ENCODE assay signal across 13 cellular contexts in genomic region chr10:102310356-102311024, GRCh38.
DNase-seq lines count a peak whose midpoint lies in the region; ATAC-seq and TF ChIP-seq lines count a peak whose summit lies in the region.
"Had no signal": no experiment of that assay in that cellular context is flagged by ENCODE, and none has a peak within 500 bp of the region (broad histone marks: within the 10 kb centered on the region; RNA-seq: fewer than 3 reads in every experiment).

No MANE protein-coding gene starts in this region.

- no peaks in the 10 kb centered on the region for H3K9me2 ChIP-seq in PC-3 (replicated peaks; ENCODE audit: low read length)

- H3K79me2 ChIP-seq in PC-3 (ENCODE audit: low read length): peaks cover 47% of the 10 kb centered on the region
- H3K79me2 ChIP-seq in mesendoderm (ENCODE audit: control insufficient read depth, insufficient read depth, low read length): no peaks in the 10 kb centered on the region

- H3K4me3 ChIP-seq in PC-3 (ENCODE audit: low read length) (no peak overlapping the region), epithelial cell of proximal tubule (ENCODE audit: low read depth, low read length) (peak overlapping the region; percentile 22), mesendoderm (ENCODE audit: low read length) (no peak overlapping the region), neuronal stem cell (ENCODE audit: low read length in 2 of 2) (no peak overlapping the region)
- H3K4me3 ChIP-seq: BLaER1 treated with 17β-estradiol and CSF1 and Interleukin-3, amounts not matched to agents 10 nM and 100 nM had no signal

- H3K4ac ChIP-seq in mesendoderm (ENCODE audit: low read depth, low read length) (no peak overlapping the region), neuronal stem cell (ENCODE audit: low read length) (no peak overlapping the region)

- H4K20me1 ChIP-seq in PC-3 (ENCODE audit: low read length): no peaks in the 10 kb centered on the region; the same call in 1 of the 2 replicates

- POLR2A ChIA-PET in PC-3 (lab: Charles Lee; ENCODE audit: unreplicated experiment): no interaction called here

- H3K79me1 ChIP-seq in mesendoderm (ENCODE audit: low read length): peaks cover 5% of the 10 kb centered on the region
- H3K79me1 ChIP-seq in neuronal stem cell (ENCODE audit: low read depth, low read length): peaks cover under 1% of the 10 kb centered on the region

- H3K27ac ChIP-seq in PC-3 (ENCODE audit: low read length) (no peak overlapping the region), mesendoderm (ENCODE audit: low read depth, low read length) (no peak overlapping the region), substantia nigra (ENCODE audit: low read depth, low read length, poor library complexity, severe bottlenecking) (no peak overlapping the region), neuronal stem cell (replicated peaks; ENCODE audit: low read length) (no peak overlapping the region)
- H3K27ac ChIP-seq: BLaER1 treated with 17β-estradiol and CSF1 and Interleukin-3, amounts not matched to agents 10 nM and 100 nM had no signal

- H3K9ac ChIP-seq in PC-3 (ENCODE audit: low read length) (no peak overlapping the region), mesendoderm (ENCODE audit: low read length) (no peak overlapping the region), neuronal stem cell (ENCODE audit: low read depth, low read length, poor library complexity) (no peak overlapping the region)
- H3K9ac ChIP-seq: BLaER1 treated with 17β-estradiol and CSF1 and Interleukin-3, amounts not matched to agents 10 nM and 100 nM had no signal

- intact Hi-C loops in PC-3 (cut with micrococcal nuclease): no loop called here

- no peak overlapping the region for H2AK5ac ChIP-seq in mesendoderm (ENCODE audit: low read length)
- no peak overlapping the region for H2AK5ac ChIP-seq in neuronal stem cell (ENCODE audit: low read depth, low read length)

- H3K56ac ChIP-seq in mesendoderm (ENCODE audit: low read length): no peak overlapping the region

- no peaks in the 10 kb centered on the region for H3F3A ChIP-seq in PC-3 (ENCODE audit: low read length, unreplicated experiment)

- BruUV-seq in PC-3 (replicated peaks; lab: Mats Ljungman, UMichigan): no TSS peak

- H3K23ac ChIP-seq in mesendoderm (ENCODE audit: low read length): no peak overlapping the region
- H3K23ac ChIP-seq in neuronal stem cell (ENCODE audit: low read depth, low read length, poor library complexity): no peak overlapping the region

- H2BK120ac ChIP-seq in mesendoderm (ENCODE audit: low read depth, low read length) (no peak overlapping the region), neuronal stem cell (ENCODE audit: low read depth, low read length) (no peak overlapping the region)

- H2BK5ac ChIP-seq in mesendoderm (ENCODE audit: low read length) (no peak overlapping the region), neuronal stem cell (ENCODE audit: low read length) (no peak overlapping the region)

- CTCF ChIA-PET in PC-3 (lab: Charles Lee): interaction anchor here (0.8 kb wide), 1 partner anchor 36 kb away, joined by 4 read pairs; no protein-coding TSS in a partner anchor

- DNase-seq in AG08396 (ENCODE audit: low spot score): peak; percentile 77
- peak; percentile 46 for DNase-seq in PC-3
- DNase-seq in epithelial cell of proximal tubule (ENCODE audit: low read depth): peak; percentile 90
- DNase-seq in mesendoderm: peak; percentile 60
- no peak for DNase-seq in substantia nigra (lab: John Stamatoyannopoulos, UW)
- no peak for DNase-seq in activated CD8-positive, alpha-beta memory T cell treated with anti-CD3 and anti-CD28 coated beads for 24 hours
- DNase-seq in neuronal stem cell (ENCODE audit: low spot score): no peak
- DNase-seq: activated T-cell treated with anti-CD3 and anti-CD28 coated beads, Interleukin-2, amount 50 U/mL, for 48 hours; effector CD8-positive, alpha-beta T cell; naive B cell; NCI-H446 treated with DMSO at 0.1 percent for 48 hours had no signal

- H2AFZ ChIP-seq in PC-3 (ENCODE audit: low read length) (no peak overlapping the region), neuronal stem cell (ENCODE audit: low read length) (no peak overlapping the region)

- peak; percentile 56; the same call in 1 of the 2 replicates for ATAC-seq in PC-3
- no peak for ATAC-seq in GM21786 (IDR thresholded peaks at IDR 0.05; ENCODE audit: unreplicated experiment)

- H4K8ac ChIP-seq in mesendoderm (ENCODE audit: low read depth, low read length): no peak overlapping the region
- no peak overlapping the region for H4K8ac ChIP-seq in neuronal stem cell (ENCODE audit: low read depth, low read length)

- H3K9me3 ChIP-seq in PC-3 (ENCODE audit: low read length) (no peaks in the 10 kb centered on the region), neuronal stem cell (replicated peaks in 1 of 2; ENCODE audit: control insufficient read depth in 2 of 2, insufficient read depth in 1 of 2, low read depth in 1 of 2, low read length in 2 of 2) (no peaks in the 10 kb centered on the region)

- H3K4me2 ChIP-seq in PC-3 (ENCODE audit: low read length) (no peak overlapping the region), mesendoderm (ENCODE audit: low read length) (no peak overlapping the region), neuronal stem cell (ENCODE audit: insufficient read depth, low read length, poor library complexity, severe bottlenecking) (no peak overlapping the region)
- H3K4me2 ChIP-seq: BLaER1 treated with 17β-estradiol and CSF1 and Interleukin-3, amounts not matched to agents 10 nM and 100 nM had no signal

- no peak overlapping the region for H2BK12ac ChIP-seq in neuronal stem cell (ENCODE audit: low read length)

- H3K36me3 ChIP-seq in PC-3 (ENCODE audit: low read depth, low read length) (peaks cover 3% of the 10 kb centered on the region; the same call in 1 of the 2 replicates), mesendoderm (ENCODE audit: control insufficient read depth, insufficient read depth, low read length) (no peaks in the 10 kb centered on the region), neuronal stem cell (replicated peaks in 1 of 2; ENCODE audit: control insufficient read depth in 2 of 2, insufficient read depth in 2 of 2, low read length in 2 of 2) (peaks cover 2 to 3% of the 10 kb centered on the region in 2 donors)

- H3K18ac ChIP-seq in mesendoderm (ENCODE audit: low read length): no peak overlapping the region
- no peak overlapping the region for H3K18ac ChIP-seq in neuronal stem cell (ENCODE audit: low read length)

- no peak overlapping the region for H4K5ac ChIP-seq in mesendoderm (ENCODE audit: low read length)

- H2BK15ac ChIP-seq in mesendoderm (replicated peaks; ENCODE audit: low read depth): no peak overlapping the region
- no peak overlapping the region for H2BK15ac ChIP-seq in neuronal stem cell (ENCODE audit: low read length)

- H4K91ac ChIP-seq in neuronal stem cell (ENCODE audit: low read depth, low read length, poor library complexity): no peak overlapping the region

- H3K4me1 ChIP-seq in PC-3 (ENCODE audit: insufficient read depth, low read length): peaks cover 22% of the 10 kb centered on the region; the same call in 1 of the 2 replicates
- no peaks in the 10 kb centered on the region for H3K4me1 ChIP-seq in mesendoderm (ENCODE audit: control insufficient read depth, low read depth, low read length)
- H3K4me1 ChIP-seq in neuronal stem cell (ENCODE audit: control insufficient read depth in 2 of 2, insufficient read depth in 1 of 2, low read depth in 1 of 2, low read length in 2 of 2): peaks cover 10 to 14% of the 10 kb centered on the region in 2 donors

- H3K14ac ChIP-seq in neuronal stem cell (ENCODE audit: low read length): no peak overlapping the region

- no CpG with 5 or more reads among the region's 4 CpGs for WGBS in mesendoderm (ENCODE audit: extremely low coverage, insufficient coverage, low lambda C conversion rate)
- no CpG with 5 or more reads among the region's 4 CpGs for WGBS in neuronal stem cell (ENCODE audit: extremely low coverage in 2 of 2, insufficient read length in 2 of 2, insufficient replicate concordance in 1 of 2), 2 donors

- TF ChIP-seq CTCF in PC-3 (conservative IDR thresholded peaks at IDR 0.05; ENCODE audit: low read depth, low read length): no peak
- TF ChIP-seq CTCF in epithelial cell of proximal tubule (conservative IDR thresholded peaks at IDR 0.05; ENCODE audit: low read depth, low read length): no peak

- H3K27me3 ChIP-seq in PC-3 (ENCODE audit: low read length) (no peaks in the 10 kb centered on the region), mesendoderm (ENCODE audit: insufficient read depth, low read length, poor library complexity) (no peaks in the 10 kb centered on the region), neuronal stem cell (ENCODE audit: control insufficient read depth in 3 of 3, insufficient read depth in 3 of 3, low read depth in 1 of 3, low read length in 3 of 3) (no peaks in the 10 kb centered on the region)
- H3K27me3 ChIP-seq: BLaER1 treated with 17β-estradiol and CSF1 and Interleukin-3, amounts not matched to agents 10 nM and 100 nM had no signal

Comparison
In these comparisons a context has a peak if more than half of its experiments do, and no peak if none do; other contexts are left out.
1. DNase-seq: peak in AG08396 (single experiment), PC-3 (single experiment), epithelial cell of proximal tubule (single experiment) and mesendoderm (single experiment); none in substantia nigra (0 of 49), activated CD8-positive, alpha-beta memory T cell treated with anti-CD3 and anti-CD28 coated beads for 24 hours (single experiment) and neuronal stem cell (single experiment).